ENCODE assay signal across 27 cellular contexts in the genomic region with DNA sequence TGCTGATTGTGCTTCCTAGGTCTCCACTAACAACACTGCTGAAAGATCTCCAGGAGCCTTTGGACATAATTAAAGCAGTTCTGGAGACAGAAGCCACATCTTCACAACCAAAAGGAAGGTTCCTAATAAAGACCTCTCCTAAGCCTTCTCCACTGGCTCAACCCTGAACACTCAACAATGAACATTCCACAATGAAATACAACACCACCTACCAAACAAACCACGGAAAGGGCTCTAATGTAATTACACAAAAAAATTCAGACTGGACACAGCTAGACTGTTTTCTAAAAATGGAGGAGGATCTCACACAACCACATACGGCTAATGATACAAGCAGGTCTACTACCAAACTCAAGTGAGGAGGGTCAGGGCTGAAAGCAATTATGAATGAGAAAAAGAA. TPM values are rescaled to one million over a fixed set of nuclear protein-coding genes. Genes with fewer than 3 reads are reported as not detected.
DNase-seq lines count a peak whose midpoint lies in the region; FAIRE-seq and TF ChIP-seq lines count a peak whose summit lies in the region.
"Had no signal": no experiment of that assay in that cellular context is flagged by ENCODE, and none has a peak within 500 bp of the region (broad histone marks: within the 10 kb centered on the region; RNA-seq: fewer than 3 reads in every experiment).

No MANE protein-coding gene starts in this region.

- TF ChIP-seq RAD21 in Ishikawa (IDR thresholded peaks at IDR 0.05; ENCODE audit: low read depth), result no peak

- no peak overlapping the region for H2BK120ac ChIP-seq in trophoblast cell (ENCODE audit: insufficient read depth, low read length, poor library complexity)

- H2AFZ ChIP-seq in trophoblast cell (ENCODE audit: insufficient read depth, low read length, poor library complexity), result no peak overlapping the region

- H3K23ac ChIP-seq in trophoblast cell (ENCODE audit: low read length), result no peak overlapping the region

- H3K4ac ChIP-seq in trophoblast cell (ENCODE audit: low read depth, low read length), result no peak overlapping the region

- H3K27ac ChIP-seq in trophoblast cell (ENCODE audit: low read depth, low read length), result no peak overlapping the region
- H3K27ac ChIP-seq: adrenal gland; BLaER1 treated with 17β-estradiol and CSF1 and Interleukin-3, amounts not matched to agents 10 nM and 100 nM; cardiac muscle cell; KMS-11; left ventricle myocardium inferior; testis; vagina had no signal

- peaks cover 25% of the 10 kb centered on the region for H3K4me1 Mint-ChIP-seq in activated naive CD4-positive, alpha-beta T cell treated with anti-CD3 and anti-CD28 coated beads, Interleukin-2, amount 50 U/mL, for 24 hours
- H3K4me1 Mint-ChIP-seq in activated naive CD4-positive, alpha-beta T cell treated with anti-CD3 and anti-CD28 coated beads for 36 hours (ENCODE audit: low read depth), result no peaks in the 10 kb centered on the region

- no peak for FAIRE-seq in frontal cortex (lab: Jason Lieb, UNC)
- FAIRE-seq: endothelial cell of umbilical vein had no signal

- TF ChIP-seq EP300 in Ishikawa (IDR thresholded peaks at IDR 0.05; ENCODE audit: borderline replicate concordance), result no peak

- H2BK12ac ChIP-seq in trophoblast cell (ENCODE audit: low read length), result no peak overlapping the region

- H4K8ac ChIP-seq in trophoblast cell (ENCODE audit: low read depth, low read length), result no peak overlapping the region

- peak overlapping the region; percentile 29 for H3K4me2 ChIP-seq in trophoblast cell (ENCODE audit: low read length)
- H3K4me2 ChIP-seq: BLaER1 treated with 17β-estradiol and CSF1 and Interleukin-3, amounts not matched to agents 10 nM and 100 nM; KMS-11 had no signal

- no peaks in the 10 kb centered on the region for H3K79me2 ChIP-seq in trophoblast cell (ENCODE audit: control insufficient read depth, insufficient read depth, low read length, poor library complexity)

- H3K9me3 ChIP-seq in trophoblast cell (ENCODE audit: insufficient read depth, low read depth, low read length), result no peaks in the 10 kb centered on the region
- H3K9me3 ChIP-seq: adrenal gland; BLaER1 treated with 17β-estradiol and CSF1 and Interleukin-3, amounts not matched to agents 10 nM and 100 nM; left ventricle myocardium inferior; testis; vagina had no signal

- DNase-seq in activated naive CD4-positive, alpha-beta T cell treated with anti-CD3 and anti-CD28 coated beads for 36 hours, result no peak
- DNase-seq in cerebellar cortex (ENCODE audit: low spot score) (peak; percentile 3), trophoblast cell (no peak), frontal cortex (ENCODE audit: low spot score in 2 of 2) (no peak), HuH-7.5 (ENCODE audit: low spot score) (no peak), hypothalamus (lab: John Stamatoyannopoulos, UW) (no peak)
- DNase-seq: activated CD4-positive, alpha-beta T cell treated with anti-CD3 and anti-CD28 coated beads for 48 hours; adrenal gland; dermis blood vessel endothelial cell; EL; immature natural killer cell; left ventricle myocardium inferior; NCI-H1048; NCI-H1930; NCI-H446; OCI-M1; Right ventricle myocardium superior; testis had no signal

- peaks cover 15 to 28% of the 10 kb centered on the region in 2 experiments for H3K36me3 ChIP-seq in trophoblast cell (ENCODE audit: control insufficient read depth in 1 of 2, insufficient read depth in 2 of 2, low read length in 2 of 2)

- H4K12ac ChIP-seq in trophoblast cell (ENCODE audit: low read depth, low read length), result no peak overlapping the region

- H3K4me3 ChIP-seq in trophoblast cell (ENCODE audit: low read depth, low read length), result no peak overlapping the region
- H3K4me3 ChIP-seq: adrenal gland; BLaER1 treated with 17β-estradiol and CSF1 and Interleukin-3, amounts not matched to agents 10 nM and 100 nM; cardiac muscle cell; left ventricle myocardium inferior; testis; vagina had no signal

- WGBS in trophoblast cell (ENCODE audit: extremely low coverage, insufficient coverage, insufficient read length), result no CpG with 5 or more reads among the region's 2 CpGs

- H2AK5ac ChIP-seq in trophoblast cell (ENCODE audit: low read length), result no peak overlapping the region

- intact Hi-C loops in activated naive CD4-positive, alpha-beta T cell treated with anti-CD3 and anti-CD28 coated beads for 36 hours (cut with micrococcal nuclease), result no loop called here

- H3K27me3 Mint-ChIP-seq in activated naive CD4-positive, alpha-beta T cell treated with anti-CD3 and anti-CD28 coated beads, Interleukin-2, amount 50 U/mL, for 24 hours, result no peaks in the 10 kb centered on the region
- H3K27me3 Mint-ChIP-seq in activated naive CD4-positive, alpha-beta T cell treated with anti-CD3 and anti-CD28 coated beads for 36 hours (ENCODE audit: low read depth), result no peaks in the 10 kb centered on the region
- H3K27me3 Mint-ChIP-seq: natural killer cell treated with Interleukin-12 subunit alpha and Interleukin-12 subunit beta and Interleukin-15 and Interleukin-18, amount 100 ng/mL, for 72 hours had no signal

- CTCF ChIA-PET in activated naive CD4-positive, alpha-beta T cell treated with anti-CD3 and anti-CD28 coated beads for 36 hours (lab: Charles Lee), result no interaction called here

- H2BK5ac ChIP-seq in trophoblast cell (ENCODE audit: low read depth, low read length, poor library complexity), result no peak overlapping the region

- H3K9ac ChIP-seq in trophoblast cell (ENCODE audit: low read length), result no peak overlapping the region
- H3K9ac ChIP-seq: BLaER1 treated with 17β-estradiol and CSF1 and Interleukin-3, amounts not matched to agents 10 nM and 100 nM; KMS-11 had no signal

- H3K27ac Mint-ChIP-seq in activated naive CD4-positive, alpha-beta T cell treated with anti-CD3 and anti-CD28 coated beads, Interleukin-2, amount 50 U/mL, for 24 hours, result peak overlapping the region; percentile 20
- no peak overlapping the region for H3K27ac Mint-ChIP-seq in activated naive CD4-positive, alpha-beta T cell treated with anti-CD3 and anti-CD28 coated beads for 36 hours
- H3K27ac Mint-ChIP-seq: activated T-helper 2 cell treated with anti-CD3 and anti-CD28 coated beads, Interferon-gamma antibody, Interleukin-2, Interleukin-4, amounts not matched to agents 10 μg/mL and 5 μg/mL and 100 μg/mL, durations not matched to agents 14 hours and 24 hours and 36 hours had no signal

- no peak overlapping the region for H3K4me3 Mint-ChIP-seq in activated naive CD4-positive, alpha-beta T cell treated with anti-CD3 and anti-CD28 coated beads, Interleukin-2, amount 50 U/mL, for 24 hours
- no peak overlapping the region for H3K4me3 Mint-ChIP-seq in activated naive CD4-positive, alpha-beta T cell treated with anti-CD3 and anti-CD28 coated beads for 36 hours
- H3K4me3 Mint-ChIP-seq: immature natural killer cell; natural killer cell treated with Interleukin-12 subunit alpha and Interleukin-12 subunit beta and Interleukin-15 and Interleukin-18, amount 100 ng/mL, for 72 hours had no signal

- H3K18ac ChIP-seq in trophoblast cell (ENCODE audit: low read length), result no peak overlapping the region

- H3K14ac ChIP-seq in trophoblast cell (ENCODE audit: low read length), result no peak overlapping the region

- H4K91ac ChIP-seq in trophoblast cell (ENCODE audit: low read depth, low read length), result no peak overlapping the region

- no peaks in the 10 kb centered on the region for H3K27me3 ChIP-seq in trophoblast cell (ENCODE audit: insufficient read depth, low read length)
- H3K27me3 ChIP-seq: adrenal gland; BLaER1 treated with 17β-estradiol and CSF1 and Interleukin-3, amounts not matched to agents 10 nM and 100 nM; cardiac muscle cell; testis; vagina had no signal

- H3K9me3 Mint-ChIP-seq in activated naive CD4-positive, alpha-beta T cell treated with anti-CD3 and anti-CD28 coated beads, Interleukin-2, amount 50 U/mL, for 24 hours, result no peaks in the 10 kb centered on the region
- H3K9me3 Mint-ChIP-seq in activated naive CD4-positive, alpha-beta T cell treated with anti-CD3 and anti-CD28 coated beads for 36 hours, result no peaks in the 10 kb centered on the region
- H3K9me3 Mint-ChIP-seq: activated T-helper 2 cell treated with anti-CD3 and anti-CD28 coated beads, Interferon-gamma antibody, Interleukin-2, Interleukin-4, amounts not matched to agents 10 μg/mL and 5 μg/mL and 100 μg/mL, durations not matched to agents 14 hours and 24 hours and 36 hours; immature natural killer cell; natural killer cell treated with Interleukin-12 subunit alpha and Interleukin-12 subunit beta and Interleukin-15 and Interleukin-18, amount 100 ng/mL, for 72 hours had no signal

- no peaks in the 10 kb centered on the region for H3K79me1 ChIP-seq in trophoblast cell (ENCODE audit: low read length)

- peaks cover 3 to 6% of the 10 kb centered on the region in 2 experiments for H3K4me1 ChIP-seq in trophoblast cell (ENCODE audit: control insufficient read depth in 1 of 2, insufficient read depth in 2 of 2, low read length in 2 of 2)
- H3K4me1 ChIP-seq: adrenal gland, testis, vagina had no signal

- H3K36me3 Mint-ChIP-seq in activated naive CD4-positive, alpha-beta T cell treated with anti-CD3 and anti-CD28 coated beads, Interleukin-2, amount 50 U/mL, for 24 hours, result peaks cover 27% of the 10 kb centered on the region
- peaks cover 36% of the 10 kb centered on the region for H3K36me3 Mint-ChIP-seq in activated naive CD4-positive, alpha-beta T cell treated with anti-CD3 and anti-CD28 coated beads for 36 hours (ENCODE audit: low read depth)

TF ChIP-seq in Ishikawa, 13 proteins besides CTCF, POLR2A, EP300 and RAD21:
- peak; percentile 44; the same call in 1 of the 2 replicates for TF ChIP-seq YY1 (IDR thresholded peaks at IDR 0.05; ENCODE audit: low read depth)
- TF ChIP-seq, protein P1, sequence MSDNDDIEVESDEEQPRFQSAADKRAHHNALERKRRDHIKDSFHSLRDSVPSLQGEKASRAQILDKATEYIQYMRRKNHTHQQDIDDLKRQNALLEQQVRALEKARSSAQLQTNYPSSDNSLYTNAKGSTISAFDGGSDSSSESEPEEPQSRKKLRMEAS (IDR thresholded peaks at IDR 0.05), result no peak
- peak; percentile 0; the same call in 1 of the 2 replicates for TF ChIP-seq TEAD4 (IDR thresholded peaks at IDR 0.05)

RNA-seq across cellular contexts. Expression of gene NOL10, which starts 43.6 kb away (rescaled TPM):
- total RNA-seq in activated naive CD4-positive, alpha-beta T cell treated with anti-CD3 and anti-CD28 coated beads for 36 hours, result 10 to 100 TPM; 27.0 to 28.9 TPM
- 20.1 and 20.2 TPM in 2 replicates for polyA plus RNA-seq in trophoblast cell (2013)
- 63.6 TPM for total RNA-seq in frontal cortex
